Comparison of ENCODE assay signal across 15 cellular contexts in the genomic region with DNA sequence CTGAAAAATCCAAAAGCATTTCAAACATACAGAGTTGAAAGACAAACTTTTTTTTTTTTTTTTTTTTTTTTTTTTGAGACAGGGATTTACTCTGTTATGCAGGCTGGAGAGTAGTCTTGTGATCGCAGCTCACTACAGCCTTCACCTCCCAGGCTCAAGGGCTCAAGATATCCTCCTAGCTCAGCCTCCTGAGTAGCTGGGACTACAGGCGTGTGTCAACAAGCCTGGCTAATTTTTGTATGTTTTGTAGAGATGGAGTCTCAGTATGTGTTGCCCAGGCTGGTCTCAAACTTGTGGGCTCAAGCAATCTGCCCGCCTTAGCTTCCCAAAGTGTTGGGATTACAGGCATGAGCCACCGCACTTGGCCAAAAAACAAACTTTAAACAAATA.
"Had no signal": no experiment of that assay in that cellular context is flagged by ENCODE, and none has a peak within 500 bp of the region (broad histone marks: within the 10 kb centered on the region; RNA-seq: fewer than 3 reads in every experiment).

No MANE protein-coding gene starts in this region.

- H3K27ac Mint-ChIP-seq: activated CD4-positive, alpha-beta T cell treated with anti-CD3 and anti-CD28 coated beads, Interleukin-2, amount 10 ng/mL, durations not matched to agents 7 days and 5 days; activated naive CD8-positive, alpha-beta T cell treated with anti-CD3 and anti-CD28 coated beads for 36 hours; activated T-cell treated with anti-CD3 and anti-CD28 coated beads, Interleukin-2, amount 50 U/mL, for 72 hours; naive B cell; stimulated activated effector memory CD8-positive, alpha-beta T cell treated with anti-CD3 and anti-CD28 coated beads, Interleukin-12 subunit alpha, Interleukin-12 subunit beta, amount 100 ng/mL, for 72 hours; T-helper 2 cell treated with Interferon-gamma antibody and Interleukin-4, amounts not matched to agents 5 μg/mL and 100 μg/mL, for 36 hours had no signal

- H3K27ac ChIP-seq: gastroesophageal sphincter, pancreas, sigmoid colon had no signal

- DNase-seq: activated CD4-positive, alpha-beta T cell treated with anti-CD3 and anti-CD28 coated beads, Interleukin-2, amount 10 ng/mL, durations not matched to agents 7 days and 5 days; activated CD8-positive, alpha-beta memory T cell treated with anti-CD3 and anti-CD28 coated beads, Interleukin-2, amount 50 U/mL, for 48 hours; activated naive CD8-positive, alpha-beta T cell treated with anti-CD3 and anti-CD28 coated beads for 36 hours; activated T-cell treated with anti-CD3 and anti-CD28 coated beads, Interleukin-2, amount 50 U/mL, for 72 hours; effector CD8-positive, alpha-beta T cell; naive B cell; pancreas; sigmoid colon; stimulated activated CD4-positive, alpha-beta T cell treated with anti-CD3 and anti-CD28 coated beads, Interleukin-12 subunit alpha, Interleukin-12 subunit beta, amount 100 ng/mL, for 4 hours had no signal

- H3K36me3 ChIP-seq: gastroesophageal sphincter, pancreas, sigmoid colon had no signal

- H3K4me3 ChIP-seq: gastroesophageal sphincter, pancreas, sigmoid colon had no signal

- H3K9me3 Mint-ChIP-seq: activated CD4-positive, alpha-beta T cell treated with anti-CD3 and anti-CD28 coated beads, Interleukin-2, amount 10 ng/mL, durations not matched to agents 7 days and 5 days; activated naive CD8-positive, alpha-beta T cell treated with anti-CD3 and anti-CD28 coated beads for 36 hours; activated T-cell treated with anti-CD3 and anti-CD28 coated beads, Interleukin-2, amount 50 U/mL, for 72 hours; brain; central memory CD8-positive, alpha-beta T cell; naive B cell; stimulated activated effector memory CD8-positive, alpha-beta T cell treated with anti-CD3 and anti-CD28 coated beads, Interleukin-12 subunit alpha, Interleukin-12 subunit beta, amount 100 ng/mL, for 72 hours; T-helper 2 cell treated with Interferon-gamma antibody and Interleukin-4, amounts not matched to agents 5 μg/mL and 100 μg/mL, for 36 hours had no signal

- H3K36me3 Mint-ChIP-seq: activated naive CD8-positive, alpha-beta T cell treated with anti-CD3 and anti-CD28 coated beads for 36 hours; brain; naive B cell; stimulated activated effector memory CD8-positive, alpha-beta T cell treated with anti-CD3 and anti-CD28 coated beads, Interleukin-12 subunit alpha, Interleukin-12 subunit beta, amount 100 ng/mL, for 72 hours had no signal

- H3K27me3 ChIP-seq: gastroesophageal sphincter, pancreas, sigmoid colon had no signal

- ATAC-seq: activated T-cell treated with anti-CD3 and anti-CD28 coated beads, Interleukin-2, amount 50 U/mL, for 72 hours; gastroesophageal sphincter; left lobe of liver; stimulated activated effector memory CD8-positive, alpha-beta T cell treated with anti-CD3 and anti-CD28 coated beads, Interleukin-12 subunit alpha, Interleukin-12 subunit beta, amount 100 ng/mL, for 72 hours had no signal

- H3K4me3 Mint-ChIP-seq: activated CD4-positive, alpha-beta T cell treated with anti-CD3 and anti-CD28 coated beads, Interleukin-2, amount 10 ng/mL, durations not matched to agents 7 days and 5 days; activated naive CD8-positive, alpha-beta T cell treated with anti-CD3 and anti-CD28 coated beads for 36 hours; activated T-cell treated with anti-CD3 and anti-CD28 coated beads, Interleukin-2, amount 50 U/mL, for 72 hours; brain; central memory CD8-positive, alpha-beta T cell; naive B cell; stimulated activated effector memory CD8-positive, alpha-beta T cell treated with anti-CD3 and anti-CD28 coated beads, Interleukin-12 subunit alpha, Interleukin-12 subunit beta, amount 100 ng/mL, for 72 hours; T-helper 2 cell treated with Interferon-gamma antibody and Interleukin-4, amounts not matched to agents 5 μg/mL and 100 μg/mL, for 36 hours had no signal

- H3K9me3 ChIP-seq: gastroesophageal sphincter, pancreas, sigmoid colon had no signal

- H3K4me1 Mint-ChIP-seq: activated CD4-positive, alpha-beta T cell treated with anti-CD3 and anti-CD28 coated beads, Interleukin-2, amount 10 ng/mL, durations not matched to agents 7 days and 5 days; central memory CD8-positive, alpha-beta T cell had no signal
